16 cellular contexts compared by ENCODE assay signal in the genomic region with DNA sequence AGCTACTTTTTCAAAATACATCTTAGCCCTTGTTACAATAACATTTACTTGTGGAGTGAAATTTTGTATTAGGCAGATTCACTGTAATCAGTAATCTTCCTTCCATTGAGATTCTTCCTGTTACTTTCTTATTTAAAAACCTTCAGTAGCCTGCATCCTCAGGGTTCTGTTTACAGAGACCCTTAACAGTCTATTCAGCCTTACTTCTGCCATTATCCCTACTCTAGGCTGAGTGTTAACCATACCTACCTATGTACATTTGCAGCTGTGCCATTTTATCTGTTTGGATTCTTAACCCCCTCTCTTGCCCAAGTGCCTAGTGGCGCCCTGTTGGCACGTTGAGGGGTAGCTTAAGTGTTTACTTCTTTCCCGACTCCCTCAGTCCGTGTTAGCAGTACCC.
A peak's percentile ranks its signal among the peaks of the same experiment; 100 is the strongest.
DNase-seq lines count a peak whose midpoint lies in the region; ATAC-seq and TF ChIP-seq lines count a peak whose summit lies in the region.
"Had no signal": no experiment of that assay in that cellular context is flagged by ENCODE, and none has a peak within 500 bp of the region (broad histone marks: within the 10 kb centered on the region; RNA-seq: fewer than 3 reads in every experiment).

No MANE protein-coding gene starts in this region.

- H3K9me3 ChIP-seq in T-helper 17 cell (ENCODE audit: control insufficient read depth, low read length, poor library complexity, severe bottlenecking) (no peaks in the 10 kb centered on the region), left lung (no peaks in the 10 kb centered on the region)
- H3K9me3 ChIP-seq: SK-N-SH had no signal

- no peak overlapping the region for H3K27ac ChIP-seq in left lung
- H3K27ac ChIP-seq: C4-2B had no signal

- peak; percentile 1 for DNase-seq in NCI-H345 (lab: John Stamatoyannopoulos, UW)
- no peak for DNase-seq in NCI-H345 treated with DMSO at 0.1 percent for 48 hours (lab: John Stamatoyannopoulos, UW; ENCODE audit: unreplicated experiment)
- DNase-seq in T-helper 17 cell: no peak
- DNase-seq in left lung: no peak
- DNase-seq in GM20000 (ENCODE audit: low spot score): no peak
- DNase-seq in NCI-H187 treated with DMSO at 0.1 percent for 48 hours (lab: John Stamatoyannopoulos, UW): no peak
- DNase-seq in germinal center (ENCODE audit: low spot score): no peak
- no peak for DNase-seq in activated CD4-positive, alpha-beta T cell treated with anti-CD3 and anti-CD28 coated beads, Interleukin-2, amount 10 ng/mL, durations not matched to agents 7 days and 5 days
- DNase-seq: 8988T, DMS153, NCI-H1436, NCI-H2081 treated with DMSO at 0.1 percent for 48 hours, NCI-H226, SK-N-SH had no signal

- POLR2A ChIA-PET in activated CD4-positive, alpha-beta T cell treated with anti-CD3 and anti-CD28 coated beads, Interleukin-2, amount 10 ng/mL, durations not matched to agents 7 days and 5 days (lab: Charles Lee): no interaction called here

- H3K4me3 ChIP-seq in left lung: no peak overlapping the region

- peaks cover 57% of the 10 kb centered on the region for H3K4me1 Mint-ChIP-seq in T-helper 17 cell
- peaks cover 32% of the 10 kb centered on the region for H3K4me1 Mint-ChIP-seq in activated CD4-positive, alpha-beta T cell treated with anti-CD3 and anti-CD28 coated beads, Interleukin-2, amount 10 ng/mL, durations not matched to agents 7 days and 5 days

- H3K36me3 Mint-ChIP-seq in T-helper 17 cell (ENCODE audit: low read depth): no peaks in the 10 kb centered on the region
- no peaks in the 10 kb centered on the region for H3K36me3 Mint-ChIP-seq in activated CD4-positive, alpha-beta T cell treated with anti-CD3 and anti-CD28 coated beads, Interleukin-2, amount 10 ng/mL, durations not matched to agents 7 days and 5 days (ENCODE audit: low read depth)

- H3K36me3 ChIP-seq in left lung: no peaks in the 10 kb centered on the region

- no peaks in the 10 kb centered on the region for H3K27me3 ChIP-seq in left lung

- H3K4me1 ChIP-seq in left lung: peaks cover 13 to 34% of the 10 kb centered on the region in 2 donors

- H3K27me3 Mint-ChIP-seq in T-helper 17 cell: no peaks in the 10 kb centered on the region
- H3K27me3 Mint-ChIP-seq in activated CD4-positive, alpha-beta T cell treated with anti-CD3 and anti-CD28 coated beads, Interleukin-2, amount 10 ng/mL, durations not matched to agents 7 days and 5 days: no peaks in the 10 kb centered on the region
- H3K27me3 Mint-ChIP-seq: IgD-negative memory B cell had no signal

- no peak for TF ChIP-seq CTCF in left lung (IDR thresholded peaks at IDR 0.05)
- no peak for TF ChIP-seq CTCF in GM20000 (IDR thresholded peaks at IDR 0.05; ENCODE audit: extremely low read depth, missing control alignments)

- CTCF ChIA-PET in activated CD4-positive, alpha-beta T cell treated with anti-CD3 and anti-CD28 coated beads, Interleukin-2, amount 10 ng/mL, durations not matched to agents 7 days and 5 days (lab: Charles Lee): no interaction called here

- ATAC-seq in T-helper 17 cell: no peak
- peak; percentile 24 for ATAC-seq in left lung

- H3K27ac Mint-ChIP-seq in T-helper 17 cell: peak overlapping the region; percentile 70
- no peak overlapping the region for H3K27ac Mint-ChIP-seq in activated CD4-positive, alpha-beta T cell treated with anti-CD3 and anti-CD28 coated beads, Interleukin-2, amount 10 ng/mL, durations not matched to agents 7 days and 5 days

- H3K4me3 Mint-ChIP-seq in T-helper 17 cell: no peak overlapping the region
- H3K4me3 Mint-ChIP-seq in activated CD4-positive, alpha-beta T cell treated with anti-CD3 and anti-CD28 coated beads, Interleukin-2, amount 10 ng/mL, durations not matched to agents 7 days and 5 days: no peak overlapping the region

- no peaks in the 10 kb centered on the region for H3K9me3 Mint-ChIP-seq in activated CD4-positive, alpha-beta T cell treated with anti-CD3 and anti-CD28 coated beads, Interleukin-2, amount 10 ng/mL, durations not matched to agents 7 days and 5 days
- H3K9me3 Mint-ChIP-seq: IgD-negative memory B cell had no signal

- intact Hi-C loops in left lung (cut with DNase I): no loop called here
